Comparison of ENCODE assay signal across 14 cellular contexts in the genomic region with DNA sequence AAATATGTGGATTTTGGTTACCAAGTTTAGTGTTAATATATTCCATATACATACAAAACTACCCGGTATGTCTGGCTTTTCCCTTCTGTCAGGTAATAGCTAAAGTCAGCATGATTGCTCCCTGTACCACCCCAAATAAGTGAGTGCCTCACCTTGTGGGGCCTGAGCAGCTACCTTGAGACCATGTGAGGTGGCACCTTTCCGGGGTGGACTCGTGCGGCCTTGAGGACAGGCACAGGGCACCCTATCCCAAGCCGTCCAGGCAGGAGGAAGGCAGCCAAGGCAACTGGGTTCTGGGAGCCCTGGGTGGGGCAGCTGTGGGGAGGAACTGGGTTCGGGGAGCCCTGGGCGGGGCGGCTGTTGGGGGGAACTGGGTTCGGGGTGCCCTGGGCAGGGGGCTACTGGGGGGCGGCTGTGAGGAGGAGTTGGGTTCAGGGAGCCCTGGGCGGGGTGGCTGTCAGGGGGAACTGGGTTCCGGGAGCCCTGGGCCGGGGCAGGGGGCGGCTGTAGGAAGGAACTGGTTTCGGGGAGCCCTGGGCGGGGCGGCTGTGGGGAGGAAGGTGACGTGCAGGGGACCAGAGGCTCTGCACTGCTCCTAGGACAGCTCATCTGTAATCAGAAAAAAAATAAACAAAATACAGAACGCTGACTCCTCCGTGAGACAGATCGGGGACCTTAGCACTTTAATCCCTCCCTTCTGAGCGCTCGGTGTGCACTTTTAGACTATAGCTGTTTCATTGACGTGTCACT.
DNase-seq lines count a peak whose midpoint lies in the region; ATAC-seq and TF ChIP-seq lines count a peak whose summit lies in the region.
"Had no signal": no experiment of that assay in that cellular context is flagged by ENCODE, and none has a peak within 500 bp of the region (broad histone marks: within the 10 kb centered on the region; RNA-seq: fewer than 3 reads in every experiment).

No MANE protein-coding gene starts in this region.

- peaks cover 33% of the 10 kb centered on the region for H3K36me3 Mint-ChIP-seq in CD4-positive, alpha-beta T cell (ENCODE audit: low read depth)
- peaks cover 38% of the 10 kb centered on the region for H3K36me3 Mint-ChIP-seq in activated T-cell treated with anti-CD3 and anti-CD28 coated beads, Interleukin-2, amount 50 U/mL, for 24 hours (ENCODE audit: low read depth)

- peak overlapping the region; percentile 16 for H3K4me3 Mint-ChIP-seq in CD4-positive, alpha-beta T cell
- no peak overlapping the region for H3K4me3 Mint-ChIP-seq in activated T-cell treated with anti-CD3 and anti-CD28 coated beads, Interleukin-2, amount 50 U/mL, for 24 hours
- H3K4me3 Mint-ChIP-seq: activated naive CD8-positive, alpha-beta T cell treated with anti-CD3 and anti-CD28 coated beads, Interleukin-2, amount 10 ng/mL, durations not matched to agents 7 days and 5 days; nephron had no signal

- POLR2A ChIA-PET in CD4-positive, alpha-beta T cell (lab: Charles Lee), result interaction anchor here (1.4 kb wide), 1 partner anchor 63 kb away, joined by 4 read pairs; the partner anchor contains the start of gene POFUT2
- POLR2A ChIA-PET in Panc1 (lab: Charles Lee), result interaction anchor here (0.6 kb wide), 1 partner anchor 1404 kb away, joined by 5 read pairs; no protein-coding TSS in a partner anchor

- H3K4me1 ChIP-seq in Panc1 (ENCODE audit: control insufficient read depth, insufficient read depth, low read length) (peaks cover 18% of the 10 kb centered on the region), left lung (peaks cover 0 to 3% of the 10 kb centered on the region in 2 donors)
- H3K4me1 ChIP-seq: testis had no signal

- H3K36me3 ChIP-seq in Panc1 (ENCODE audit: control insufficient read depth, insufficient read depth, low read length) (no peaks in the 10 kb centered on the region), left lung (peaks cover 0 to 31% of the 10 kb centered on the region in 2 donors)

- DNase-seq in CD4-positive, alpha-beta T cell, result peak; percentile 19 to 77 (median 57)
- no peak for DNase-seq in Panc1 (ENCODE audit: low read depth, low spot score)
- DNase-seq in activated T-cell treated with anti-CD3 and anti-CD28 coated beads, Interleukin-2, amount 50 U/mL, for 24 hours, result no peak
- DNase-seq in left lung, result no peak
- no peak for DNase-seq in NOMO-1 treated with DMSO at 0.1 percent for 48 hours (lab: John Stamatoyannopoulos, UW; ENCODE audit: unreplicated experiment)
- DNase-seq in NCI-H2196 (lab: John Stamatoyannopoulos, UW; ENCODE audit: unreplicated experiment), result no peak
- no peak for DNase-seq in NCI-H345 (lab: John Stamatoyannopoulos, UW)
- DNase-seq: activated naive CD8-positive, alpha-beta T cell treated with anti-CD3 and anti-CD28 coated beads, Interleukin-2, amount 10 ng/mL, durations not matched to agents 7 days and 5 days; COR-L47; NCI-H1694; testis had no signal

- H3K27me3 Mint-ChIP-seq in CD4-positive, alpha-beta T cell, result no peaks in the 10 kb centered on the region
- peaks cover 3% of the 10 kb centered on the region for H3K27me3 Mint-ChIP-seq in activated T-cell treated with anti-CD3 and anti-CD28 coated beads, Interleukin-2, amount 50 U/mL, for 24 hours
- H3K27me3 Mint-ChIP-seq: activated naive CD8-positive, alpha-beta T cell treated with anti-CD3 and anti-CD28 coated beads, Interleukin-2, amount 10 ng/mL, durations not matched to agents 7 days and 5 days had no signal

- peaks cover 46% of the 10 kb centered on the region for H3K4me1 Mint-ChIP-seq in CD4-positive, alpha-beta T cell (ENCODE audit: low read depth)
- H3K4me1 Mint-ChIP-seq in activated T-cell treated with anti-CD3 and anti-CD28 coated beads, Interleukin-2, amount 50 U/mL, for 24 hours (ENCODE audit: low read depth), result peaks cover 43% of the 10 kb centered on the region
- H3K4me1 Mint-ChIP-seq: nephron had no signal

- no peak overlapping the region for H3K27ac ChIP-seq in CD4-positive, alpha-beta T cell (ENCODE audit: low read depth, low read length)
- H3K27ac ChIP-seq in Panc1 (ENCODE audit: low read length), result no peak overlapping the region
- no peak overlapping the region for H3K27ac ChIP-seq in left lung
- H3K27ac ChIP-seq: testis had no signal

- ATAC-seq in CD4-positive, alpha-beta T cell (ENCODE audit: poor library complexity), result peak; percentile 84
- ATAC-seq in Panc1, result 0 out of 2 replicates have a peak, but pooled peaks have one; percentile 39
- ATAC-seq in left lung, result peak; percentile 18
- ATAC-seq in GM21825 (IDR thresholded peaks at IDR 0.05; ENCODE audit: unreplicated experiment), result no peak
- ATAC-seq: GM12878 had no signal

- H3K27ac Mint-ChIP-seq in CD4-positive, alpha-beta T cell, result peak overlapping the region; percentile 77
- H3K27ac Mint-ChIP-seq in activated T-cell treated with anti-CD3 and anti-CD28 coated beads, Interleukin-2, amount 50 U/mL, for 24 hours, result peak overlapping the region; percentile 67
- H3K27ac Mint-ChIP-seq: activated naive CD8-positive, alpha-beta T cell treated with anti-CD3 and anti-CD28 coated beads, Interleukin-2, amount 10 ng/mL, durations not matched to agents 7 days and 5 days; nephron had no signal

- no peaks in the 10 kb centered on the region for H3K9me3 ChIP-seq in CD4-positive, alpha-beta T cell (ENCODE audit: control insufficient read depth, low read length)
- H3K9me3 ChIP-seq in Panc1 (ENCODE audit: control insufficient read depth, insufficient read depth, low read depth, low read length) (no peaks in the 10 kb centered on the region), left lung (no peaks in the 10 kb centered on the region)
- H3K9me3 ChIP-seq: testis had no signal

- no peak overlapping the region for H3K4me3 ChIP-seq in Panc1 (ENCODE audit: low read depth in 2 of 2, low read length in 2 of 2)
- H3K4me3 ChIP-seq in left lung, result no peak overlapping the region
- H3K4me3 ChIP-seq: GM12878, testis had no signal

- intact Hi-C loops in CD4-positive, alpha-beta T cell (cut with DNase I, micrococcal nuclease), result loop anchor here in 1 of 2 experiments (5.0 kb wide), 1 partner anchor 38 kb away; no protein-coding TSS in a partner anchor
- intact Hi-C loops in Panc1 (cut with micrococcal nuclease; ENCODE audit: unreplicated experiment), result no loop called here
- intact Hi-C loops in left lung (cut with DNase I), result no loop called here

- CTCF ChIA-PET in CD4-positive, alpha-beta T cell (lab: Charles Lee), result interaction anchor here (0.8 to 0.9 kb wide), 2 partner anchors 11 to 72 kb away, joined by 3 read pairs; no protein-coding TSS in a partner anchor
- CTCF ChIA-PET in Panc1 (lab: Charles Lee), result no interaction called here

- BruUV-seq in Panc1 (replicated peaks; lab: Mats Ljungman, UMichigan), result no TSS peak

- in situ Hi-C loops in Panc1 (cut with HindIII; ENCODE audit: low pct_unique_long_range_greater_than_20kb, low sequenced_read_pairs), result no loop called here

- TF ChIP-seq CTCF in CD4-positive, alpha-beta T cell (IDR thresholded peaks at IDR 0.05), result no peak
- no peak for TF ChIP-seq CTCF in Panc1 (IDR thresholded peaks at IDR 0.05)
- no peak for TF ChIP-seq CTCF in left lung (IDR thresholded peaks at IDR 0.05)

- no peaks in the 10 kb centered on the region for H3K9me3 Mint-ChIP-seq in CD4-positive, alpha-beta T cell
- no peaks in the 10 kb centered on the region for H3K9me3 Mint-ChIP-seq in activated T-cell treated with anti-CD3 and anti-CD28 coated beads, Interleukin-2, amount 50 U/mL, for 24 hours
- H3K9me3 Mint-ChIP-seq: activated naive CD8-positive, alpha-beta T cell treated with anti-CD3 and anti-CD28 coated beads, Interleukin-2, amount 10 ng/mL, durations not matched to agents 7 days and 5 days; nephron had no signal

- no peaks in the 10 kb centered on the region for H3K27me3 ChIP-seq in CD4-positive, alpha-beta T cell (ENCODE audit: control insufficient read depth, insufficient read depth, low read length)
- H3K27me3 ChIP-seq in Panc1 (ENCODE audit: control insufficient read depth, insufficient read depth, low read length) (no peaks in the 10 kb centered on the region), left lung (peaks cover 0 to 8% of the 10 kb centered on the region in 2 donors)
- H3K27me3 ChIP-seq: testis had no signal

Comparison
In these comparisons a context has a peak if more than half of its experiments do, and no peak if none do; other contexts are left out.
1. DNase-seq: peak in CD4-positive, alpha-beta T cell (10 of 10); none in Panc1 (single experiment), activated T-cell treated with anti-CD3 and anti-CD28 coated beads, Interleukin-2, amount 50 U/mL, for 24 hours (single experiment), left lung (0 of 2), NOMO-1 treated with DMSO at 0.1 percent for 48 hours (single experiment), NCI-H2196 (single experiment) and NCI-H345 (single experiment).